ENCODE assay signal across 9 cellular contexts in the genomic region with DNA sequence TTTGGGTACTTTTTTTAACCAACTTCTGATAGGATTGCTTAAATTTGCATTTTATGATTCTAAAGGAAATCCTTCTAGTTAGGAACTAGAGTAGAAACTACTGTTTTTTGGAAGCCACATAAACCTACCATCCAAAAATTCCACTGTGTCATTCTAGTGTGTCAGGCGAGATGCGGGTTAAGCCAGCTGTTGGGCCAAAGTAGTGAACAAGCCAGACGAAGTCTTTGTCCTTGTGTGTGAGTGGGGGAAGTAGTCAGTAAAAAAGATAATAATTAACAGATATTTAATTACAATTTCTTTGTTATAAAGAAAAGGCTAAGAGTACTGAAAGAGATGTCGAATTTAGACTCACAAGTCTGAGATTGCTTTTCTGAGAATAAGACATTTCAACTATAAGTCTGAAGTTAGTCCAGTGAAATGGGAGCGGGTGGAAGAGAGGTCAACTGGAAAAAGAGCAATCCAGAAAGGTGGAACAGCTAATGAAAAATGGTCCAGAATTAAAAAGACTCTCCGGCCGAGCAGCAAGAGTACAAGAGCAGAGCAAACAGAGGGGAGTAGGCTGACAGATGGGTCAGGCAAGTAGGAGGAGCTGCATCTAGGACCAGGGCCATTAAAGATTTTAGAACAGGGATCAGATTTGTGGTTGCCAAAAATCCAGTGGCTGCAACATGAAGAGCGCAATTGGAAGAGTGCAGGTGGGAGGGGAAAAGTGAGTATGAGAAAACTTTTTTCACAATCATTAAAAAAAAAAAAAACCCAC. TPM values are rescaled to one million over a fixed set of nuclear protein-coding genes. Genes with fewer than 3 reads are reported as not detected.
A peak's percentile ranks its signal among the peaks of the same experiment; 100 is the strongest.
DNase-seq lines count a peak whose midpoint lies in the region; TF ChIP-seq lines count a peak whose summit lies in the region.
"Had no signal": no experiment of that assay in that cellular context is flagged by ENCODE, and none has a peak within 500 bp of the region (broad histone marks: within the 10 kb centered on the region; RNA-seq: fewer than 3 reads in every experiment).

No MANE protein-coding gene starts in this region.

- H3K36me3 Mint-ChIP-seq in activated naive CD4-positive, alpha-beta T cell treated with anti-CD3 and anti-CD28 coated beads, Interleukin-2, amount 50 U/mL, for 24 hours = no peaks in the 10 kb centered on the region
- peaks cover 1% of the 10 kb centered on the region for H3K36me3 Mint-ChIP-seq in activated T-helper 1 cell treated with anti-CD3 and anti-CD28 coated beads, Interleukin-12 subunit alpha, Interleukin-12 subunit beta, Interleukin-2, Interleukin-4 antibody, amounts not matched to agents 30 ng/mL and 10 ng/mL and 1 ng/mL, durations not matched to agents 14 hours and 24 hours and 36 hours (ENCODE audit: low read depth)

- intact Hi-C loops in activated T-helper 1 cell treated with anti-CD3 and anti-CD28 coated beads, Interleukin-12 subunit alpha, Interleukin-12 subunit beta, Interleukin-2, Interleukin-4 antibody, amounts not matched to agents 30 ng/mL and 10 ng/mL and 1 ng/mL, durations not matched to agents 14 hours and 24 hours and 36 hours (cut with micrococcal nuclease) = loop anchor here (5.0 to 10.0 kb wide), 5 partner anchors 87 to 647 kb away; partner anchors contain the start of genes C2orf76, DBI and INHBB
- intact Hi-C loops in posterior vena cava (cut with DNase I) = no loop called here

- H3K4me3 Mint-ChIP-seq in activated naive CD4-positive, alpha-beta T cell treated with anti-CD3 and anti-CD28 coated beads, Interleukin-2, amount 50 U/mL, for 24 hours = peak overlapping the region; percentile 83
- H3K4me3 Mint-ChIP-seq in activated T-helper 1 cell treated with anti-CD3 and anti-CD28 coated beads, Interleukin-12 subunit alpha, Interleukin-12 subunit beta, Interleukin-2, Interleukin-4 antibody, amounts not matched to agents 30 ng/mL and 10 ng/mL and 1 ng/mL, durations not matched to agents 14 hours and 24 hours and 36 hours = peak overlapping the region; percentile 19

- H3K4me1 Mint-ChIP-seq in activated naive CD4-positive, alpha-beta T cell treated with anti-CD3 and anti-CD28 coated beads, Interleukin-2, amount 50 U/mL, for 24 hours = peaks cover 32% of the 10 kb centered on the region
- H3K4me1 Mint-ChIP-seq in activated T-helper 1 cell treated with anti-CD3 and anti-CD28 coated beads, Interleukin-12 subunit alpha, Interleukin-12 subunit beta, Interleukin-2, Interleukin-4 antibody, amounts not matched to agents 30 ng/mL and 10 ng/mL and 1 ng/mL, durations not matched to agents 14 hours and 24 hours and 36 hours (ENCODE audit: low read depth) = peaks cover 7% of the 10 kb centered on the region

- peak overlapping the region; percentile 92 for H3K4me3 ChIP-seq in kidney epithelial cell (ENCODE audit: low read depth, low read length)

- no peaks in the 10 kb centered on the region for H3K27me3 Mint-ChIP-seq in activated naive CD4-positive, alpha-beta T cell treated with anti-CD3 and anti-CD28 coated beads, Interleukin-2, amount 50 U/mL, for 24 hours
- H3K27me3 Mint-ChIP-seq in activated T-helper 1 cell treated with anti-CD3 and anti-CD28 coated beads, Interleukin-12 subunit alpha, Interleukin-12 subunit beta, Interleukin-2, Interleukin-4 antibody, amounts not matched to agents 30 ng/mL and 10 ng/mL and 1 ng/mL, durations not matched to agents 14 hours and 24 hours and 36 hours (ENCODE audit: insufficient read depth) = peaks cover 13% of the 10 kb centered on the region

- DNase-seq in activated naive CD4-positive, alpha-beta T cell treated with Interleukin-2 at 50 U/mL for 16 hours = no peak
- no peak for DNase-seq in activated T-helper 1 cell treated with anti-CD3 and anti-CD28 coated beads, Interleukin-12 subunit alpha, Interleukin-12 subunit beta, Interleukin-2, Interleukin-4 antibody, amounts not matched to agents 30 ng/mL and 10 ng/mL and 1 ng/mL, durations not matched to agents 14 hours and 24 hours and 36 hours (ENCODE audit: low spot score)
- no peak for DNase-seq in kidney epithelial cell (ENCODE audit: low read depth)
- DNase-seq in superior temporal gyrus (ENCODE audit: extremely low spot score) = peak; percentile 41
- DNase-seq in AG08395 (ENCODE audit: low spot score) = no peak
- DNase-seq in NOMO-1 (lab: John Stamatoyannopoulos, UW; ENCODE audit: unreplicated experiment in 2 of 2) = no peak
- DNase-seq in posterior vena cava (ENCODE audit: low spot score) = no peak
- DNase-seq: hippocampal formation had no signal

- H3K27ac Mint-ChIP-seq in activated naive CD4-positive, alpha-beta T cell treated with anti-CD3 and anti-CD28 coated beads, Interleukin-2, amount 50 U/mL, for 24 hours = no peak overlapping the region
- H3K27ac Mint-ChIP-seq in activated T-helper 1 cell treated with anti-CD3 and anti-CD28 coated beads, Interleukin-12 subunit alpha, Interleukin-12 subunit beta, Interleukin-2, Interleukin-4 antibody, amounts not matched to agents 30 ng/mL and 10 ng/mL and 1 ng/mL, durations not matched to agents 14 hours and 24 hours and 36 hours = no peak overlapping the region

- TF ChIP-seq CTCF in kidney epithelial cell (IDR thresholded peaks at IDR 0.05; ENCODE audit: insufficient read depth, low read length, poor library complexity, severe bottlenecking) = no peak

- no peaks in the 10 kb centered on the region for H3K36me3 ChIP-seq in kidney epithelial cell (ENCODE audit: control insufficient read depth, insufficient read depth, low read length)

- no peaks in the 10 kb centered on the region for H3K9me3 Mint-ChIP-seq in activated naive CD4-positive, alpha-beta T cell treated with anti-CD3 and anti-CD28 coated beads, Interleukin-2, amount 50 U/mL, for 24 hours
- no peaks in the 10 kb centered on the region for H3K9me3 Mint-ChIP-seq in activated T-helper 1 cell treated with anti-CD3 and anti-CD28 coated beads, Interleukin-12 subunit alpha, Interleukin-12 subunit beta, Interleukin-2, Interleukin-4 antibody, amounts not matched to agents 30 ng/mL and 10 ng/mL and 1 ng/mL, durations not matched to agents 14 hours and 24 hours and 36 hours

- no peaks in the 10 kb centered on the region for H3K27me3 ChIP-seq in kidney epithelial cell (ENCODE audit: control insufficient read depth, insufficient read depth, low read length)

RNA-seq across cellular contexts. Expression of gene EPB41L5, which starts 1.5 kb away (rescaled TPM):
- total RNA-seq in activated T-helper 1 cell treated with anti-CD3 and anti-CD28 coated beads, Interleukin-12 subunit alpha, Interleukin-12 subunit beta, Interleukin-2, Interleukin-4 antibody, amounts not matched to agents 30 ng/mL and 10 ng/mL and 1 ng/mL, durations not matched to agents 14 hours and 24 hours and 36 hours = 1.2 TPM in 2 replicates
- 15.6 and 26.0 TPM in 2 replicates for total RNA-seq in kidney epithelial cell
- 10 to 100 TPM; 11.5 to 16.1 TPM for total RNA-seq in posterior vena cava
